1 cellular context compared by ENCODE assay signal in genomic region chr20:36850759-36851158, GRCh38.
TF ChIP-seq lines count a peak whose summit lies in the region.

No MANE protein-coding gene starts in this region.

TF ChIP-seq in H1, 55 proteins besides CTCF, POLR2A, EP300 and RAD21:
- TF ChIP-seq JUN (IDR thresholded peaks at IDR 0.05; ENCODE audit: low read depth, low read length) (no peak), HDAC2 (IDR thresholded peaks at IDR 0.05; ENCODE audit: borderline replicate concordance in 1 of 2, low read depth in 2 of 2, low read length in 2 of 2) (peak in 1 of 2 experiments; percentile 48; a peak in 1 of 4 replicates), MAFK (IDR thresholded peaks at IDR 0.05; ENCODE audit: low read depth, low read length) (peak; percentile 35; the same call in 1 of the 2 replicates), KDM1A (IDR thresholded peaks at IDR 0.05; ENCODE audit: borderline replicate concordance, low read length) (peak; percentile 66), SP4 (IDR thresholded peaks at IDR 0.05; ENCODE audit: low read length) (no peak)
TF ChIP-seq in H1: peak in this region for 3.
